ENCODE assay signal across 1 cellular context in the genomic region with DNA sequence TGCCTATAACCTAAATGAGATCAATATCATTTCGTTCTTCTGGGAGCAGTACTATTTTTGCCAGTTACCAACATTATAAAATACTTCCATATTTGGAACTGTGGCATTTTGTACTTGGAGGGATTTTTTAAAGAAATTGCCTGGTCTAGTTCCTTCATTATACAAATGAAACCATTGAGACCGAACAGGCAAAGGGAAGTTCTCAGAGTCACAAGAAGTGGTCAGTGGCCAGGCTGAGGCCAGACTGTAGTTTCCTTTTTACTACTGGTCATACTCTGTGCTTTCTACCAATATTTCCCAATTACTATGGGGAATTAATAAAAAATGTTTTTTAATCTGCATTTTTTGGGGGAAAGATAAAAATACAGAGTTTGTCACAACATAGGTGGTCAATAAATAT.
TF ChIP-seq lines count a peak whose summit lies in the region.

No MANE protein-coding gene starts in this region.

TF ChIP-seq in HepG2, 621 proteins besides CTCF, POLR2A, EP300 and RAD21 (continued from another document):
- TF ChIP-seq POLR2AphosphoS2 (IDR thresholded peaks at IDR 0.05; ENCODE audit: low read depth, low read length) (no peak), ZBTB7B (CRISPR knock-in tag; IDR thresholded peaks at IDR 0.05) (no peak), ATF1 (CRISPR knock-in tag; IDR thresholded peaks at IDR 0.05) (no peak), ZNF891 (CRISPR knock-in tag; IDR thresholded peaks at IDR 0.05) (no peak), NCOA1 (CRISPR knock-in tag; IDR thresholded peaks at IDR 0.05) (no peak), KDM2A (CRISPR knock-in tag; IDR thresholded peaks at IDR 0.05; ENCODE audit: borderline replicate concordance, low read depth) (no peak), TCF7 (IDR thresholded peaks at IDR 0.05; ENCODE audit: low read depth) (no peak), ZNF33A (CRISPR knock-in tag; IDR thresholded peaks at IDR 0.05; ENCODE audit: borderline replicate concordance) (no peak), SOX5 (CRISPR knock-in tag; IDR thresholded peaks at IDR 0.05; ENCODE audit: borderline replicate concordance) (no peak)
- TF ChIP-seq, protein P1, sequence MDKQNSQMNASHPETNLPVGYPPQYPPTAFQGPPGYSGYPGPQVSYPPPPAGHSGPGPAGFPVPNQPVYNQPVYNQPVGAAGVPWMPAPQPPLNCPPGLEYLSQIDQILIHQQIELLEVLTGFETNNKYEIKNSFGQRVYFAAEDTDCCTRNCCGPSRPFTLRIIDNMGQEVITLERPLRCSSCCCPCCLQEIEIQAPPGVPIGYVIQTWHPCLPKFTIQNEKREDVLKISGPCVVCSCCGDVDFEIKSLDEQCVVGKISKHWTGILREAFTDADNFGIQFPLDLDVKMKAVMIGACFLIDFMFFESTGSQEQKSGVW (CRISPR knock-in tag; IDR thresholded peaks at IDR 0.05; ENCODE audit: borderline replicate concordance): no peak
- TF ChIP-seq, protein P2, sequence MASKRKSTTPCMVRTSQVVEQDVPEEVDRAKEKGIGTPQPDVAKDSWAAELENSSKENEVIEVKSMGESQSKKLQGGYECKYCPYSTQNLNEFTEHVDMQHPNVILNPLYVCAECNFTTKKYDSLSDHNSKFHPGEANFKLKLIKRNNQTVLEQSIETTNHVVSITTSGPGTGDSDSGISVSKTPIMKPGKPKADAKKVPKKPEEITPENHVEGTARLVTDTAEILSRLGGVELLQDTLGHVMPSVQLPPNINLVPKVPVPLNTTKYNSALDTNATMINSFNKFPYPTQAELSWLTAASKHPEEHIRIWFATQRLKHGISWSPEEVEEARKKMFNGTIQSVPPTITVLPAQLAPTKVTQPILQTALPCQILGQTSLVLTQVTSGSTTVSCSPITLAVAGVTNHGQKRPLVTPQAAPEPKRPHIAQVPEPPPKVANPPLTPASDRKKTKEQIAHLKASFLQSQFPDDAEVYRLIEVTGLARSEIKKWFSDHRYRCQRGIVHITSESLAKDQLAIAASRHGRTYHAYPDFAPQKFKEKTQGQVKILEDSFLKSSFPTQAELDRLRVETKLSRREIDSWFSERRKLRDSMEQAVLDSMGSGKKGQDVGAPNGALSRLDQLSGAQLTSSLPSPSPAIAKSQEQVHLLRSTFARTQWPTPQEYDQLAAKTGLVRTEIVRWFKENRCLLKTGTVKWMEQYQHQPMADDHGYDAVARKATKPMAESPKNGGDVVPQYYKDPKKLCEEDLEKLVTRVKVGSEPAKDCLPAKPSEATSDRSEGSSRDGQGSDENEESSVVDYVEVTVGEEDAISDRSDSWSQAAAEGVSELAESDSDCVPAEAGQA (IDR thresholded peaks at IDR 0.05; ENCODE audit: low read depth): no peak
- TF ChIP-seq, protein P2 (CRISPR knock-in tag; IDR thresholded peaks at IDR 0.05; ENCODE audit: borderline replicate concordance): no peak
- TF ChIP-seq, protein P3, sequence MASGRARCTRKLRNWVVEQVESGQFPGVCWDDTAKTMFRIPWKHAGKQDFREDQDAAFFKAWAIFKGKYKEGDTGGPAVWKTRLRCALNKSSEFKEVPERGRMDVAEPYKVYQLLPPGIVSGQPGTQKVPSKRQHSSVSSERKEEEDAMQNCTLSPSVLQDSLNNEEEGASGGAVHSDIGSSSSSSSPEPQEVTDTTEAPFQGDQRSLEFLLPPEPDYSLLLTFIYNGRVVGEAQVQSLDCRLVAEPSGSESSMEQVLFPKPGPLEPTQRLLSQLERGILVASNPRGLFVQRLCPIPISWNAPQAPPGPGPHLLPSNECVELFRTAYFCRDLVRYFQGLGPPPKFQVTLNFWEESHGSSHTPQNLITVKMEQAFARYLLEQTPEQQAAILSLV (CRISPR knock-in tag; IDR thresholded peaks at IDR 0.05; ENCODE audit: borderline replicate concordance): no peak
